25 cellular contexts compared by ENCODE assay signal in the genomic region with DNA sequence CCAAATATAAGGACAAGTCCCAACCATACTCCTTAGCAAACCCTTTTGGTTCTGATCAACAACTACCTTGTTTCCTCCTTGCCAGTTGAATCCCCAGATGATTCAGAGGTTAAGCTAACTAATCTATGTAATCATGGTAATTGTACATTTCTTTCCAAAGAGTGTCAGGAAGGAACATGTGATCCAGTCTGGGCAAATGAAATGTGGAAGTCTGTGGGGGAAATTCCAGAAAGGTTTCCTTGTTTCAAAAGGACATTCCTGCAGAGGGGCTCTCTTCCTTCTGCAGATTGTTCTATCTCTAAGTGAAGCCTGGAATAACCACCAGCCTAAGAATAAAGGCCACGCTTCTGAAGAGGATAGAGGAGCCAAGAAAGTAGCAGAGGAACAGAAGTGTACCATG. TPM values are rescaled to one million over a fixed set of nuclear protein-coding genes. Genes with fewer than 3 reads are reported as not detected.
DNase-seq lines count a peak whose midpoint lies in the region; ATAC-seq lines count a peak whose summit lies in the region.
"Had no signal": no experiment of that assay in that cellular context is flagged by ENCODE, and none has a peak within 500 bp of the region (broad histone marks: within the 10 kb centered on the region; RNA-seq: fewer than 3 reads in every experiment).

No MANE protein-coding gene starts in this region.

- no peak overlapping the region for H3K56ac ChIP-seq in mesendoderm (ENCODE audit: low read length)

- H3K27ac ChIP-seq in epithelial cell of prostate (peak overlapping the region; percentile 45), mesendoderm (ENCODE audit: low read depth, low read length) (no peak overlapping the region)
- H3K27ac ChIP-seq: C4-2B, sigmoid colon, suprapubic skin, uterus had no signal

- H4K5ac ChIP-seq in mesendoderm (ENCODE audit: low read length), result no peak overlapping the region

- POLR2A ChIA-PET in activated CD4-positive, alpha-beta T cell treated with anti-CD3 and anti-CD28 coated beads for 36 hours (lab: Charles Lee), result no interaction called here

- H3K36me3 ChIP-seq in mesendoderm (ENCODE audit: control insufficient read depth, insufficient read depth, low read length), result no peaks in the 10 kb centered on the region
- H3K36me3 ChIP-seq: sigmoid colon, suprapubic skin, uterus had no signal

- H2BK15ac ChIP-seq in mesendoderm (replicated peaks; ENCODE audit: low read depth), result no peak overlapping the region

- no peak for ATAC-seq in activated CD4-positive, alpha-beta T cell treated with anti-CD3 and anti-CD28 coated beads for 36 hours
- ATAC-seq: activated T-helper 17 cell treated with anti-CD3 and anti-CD28 coated beads, Interleukin-2, amount 50 U/mL, for 72 hours; natural killer cell treated with Interleukin-12 subunit alpha and Interleukin-12 subunit beta and Interleukin-15 and Interleukin-18, amount 100 ng/mL, for 72 hours had no signal

- intact Hi-C loops in activated CD4-positive, alpha-beta T cell treated with anti-CD3 and anti-CD28 coated beads for 36 hours (cut with DNase I, micrococcal nuclease), result no loop called here

- H3K9me3 Mint-ChIP-seq in activated CD4-positive, alpha-beta T cell treated with anti-CD3 and anti-CD28 coated beads for 36 hours (ENCODE audit: low read depth), result no peaks in the 10 kb centered on the region
- H3K9me3 Mint-ChIP-seq: activated CD4-positive, alpha-beta T cell treated with anti-CD3 and anti-CD28 coated beads, Interleukin-2, amount 10 ng/mL, durations not matched to agents 24 days and 14 days; activated T-helper 17 cell treated with anti-CD3 and anti-CD28 coated beads, Interleukin-2, amount 50 U/mL, for 72 hours; brain; natural killer cell treated with Interleukin-12 subunit alpha and Interleukin-12 subunit beta and Interleukin-15 and Interleukin-18, amount 100 ng/mL, for 72 hours had no signal

- H3K36me3 Mint-ChIP-seq in activated CD4-positive, alpha-beta T cell treated with anti-CD3 and anti-CD28 coated beads for 36 hours (ENCODE audit: low read depth), result no peaks in the 10 kb centered on the region
- H3K36me3 Mint-ChIP-seq: brain; natural killer cell treated with Interleukin-12 subunit alpha and Interleukin-12 subunit beta and Interleukin-15 and Interleukin-18, amount 100 ng/mL, for 72 hours had no signal

- H3K4ac ChIP-seq in mesendoderm (ENCODE audit: low read depth, low read length), result no peak overlapping the region

- no peak overlapping the region for H3K27ac Mint-ChIP-seq in activated CD4-positive, alpha-beta T cell treated with anti-CD3 and anti-CD28 coated beads for 36 hours
- H3K27ac Mint-ChIP-seq: activated CD4-positive, alpha-beta T cell treated with anti-CD3 and anti-CD28 coated beads, Interleukin-2, amount 10 ng/mL, durations not matched to agents 24 days and 14 days; activated T-helper 17 cell treated with anti-CD3 and anti-CD28 coated beads, Interleukin-2, amount 50 U/mL, for 72 hours; natural killer cell treated with Interleukin-12 subunit alpha and Interleukin-12 subunit beta and Interleukin-15 and Interleukin-18, amount 100 ng/mL, for 72 hours had no signal

- no peaks in the 10 kb centered on the region for H3K79me1 ChIP-seq in mesendoderm (ENCODE audit: low read length)

- H3K4me3 ChIP-seq in mesendoderm (ENCODE audit: low read length), result no peak overlapping the region
- H3K4me3 ChIP-seq: sigmoid colon, suprapubic skin, uterus had no signal

- no peak overlapping the region for H2AK5ac ChIP-seq in mesendoderm (ENCODE audit: low read length)

- H3K27me3 Mint-ChIP-seq in activated CD4-positive, alpha-beta T cell treated with anti-CD3 and anti-CD28 coated beads for 36 hours, result peaks cover 23% of the 10 kb centered on the region

- H3K23ac ChIP-seq in mesendoderm (ENCODE audit: low read length), result no peak overlapping the region

- no peak overlapping the region for H2BK120ac ChIP-seq in mesendoderm (ENCODE audit: low read depth, low read length)

- H3K79me2 ChIP-seq in mesendoderm (ENCODE audit: control insufficient read depth, insufficient read depth, low read length), result no peaks in the 10 kb centered on the region

- H3K4me2 ChIP-seq in mesendoderm (ENCODE audit: low read length), result no peak overlapping the region

- peaks cover 3% of the 10 kb centered on the region for H3K4me1 ChIP-seq in mesendoderm (ENCODE audit: control insufficient read depth, low read depth, low read length)
- H3K4me1 ChIP-seq: sigmoid colon, suprapubic skin, uterus had no signal

- H3K18ac ChIP-seq in mesendoderm (ENCODE audit: low read length), result no peak overlapping the region

- H3K27me3 ChIP-seq in mesendoderm (ENCODE audit: insufficient read depth, low read length, poor library complexity), result no peaks in the 10 kb centered on the region
- H3K27me3 ChIP-seq: suprapubic skin, uterus had no signal

- DNase-seq in Daoy (ENCODE audit: low read depth) (peak; percentile 12), NCI-H69 (lab: John Stamatoyannopoulos, UW) (peak; percentile 74), epithelial cell of prostate (ENCODE audit: low read depth, low spot score) (no peak), mesendoderm (peak; percentile 53), epidermal melanocyte (ENCODE audit: insufficient read length, low spot score) (no peak), GOT3 (lab: John Stamatoyannopoulos, UW) (no peak), HUDEP-2 (lab: John Stamatoyannopoulos, UW; ENCODE audit: unreplicated experiment in 76 of 76) (no peak)
- no peak for DNase-seq in activated CD4-positive, alpha-beta T cell treated with anti-CD3 and anti-CD28 coated beads for 36 hours
- DNase-seq: ACHN; activated CD4-positive, alpha-beta T cell treated with anti-CD3 and anti-CD28 coated beads, Interleukin-2, amount 10 ng/mL, durations not matched to agents 24 days and 14 days; DMS 273 treated with DMSO at 0.1 percent for 48 hours; foreskin melanocyte; Kasumi-1; NCI-H1105 treated with DMSO at 0.1 percent for 48 hours; NCI-H526; posterior cingulate gyrus; SHP77 treated with DMSO at 0.1 percent for 48 hours; sigmoid colon; T-helper 1 cell; uterus had no signal

- WGBS in mesendoderm (ENCODE audit: extremely low coverage, insufficient coverage, low lambda C conversion rate), result no CpG with 5 or more reads among the region's 1 CpG

- no peak overlapping the region for H3K4me3 Mint-ChIP-seq in activated CD4-positive, alpha-beta T cell treated with anti-CD3 and anti-CD28 coated beads for 36 hours
- H3K4me3 Mint-ChIP-seq: activated CD4-positive, alpha-beta T cell treated with anti-CD3 and anti-CD28 coated beads, Interleukin-2, amount 10 ng/mL, durations not matched to agents 24 days and 14 days; activated T-helper 17 cell treated with anti-CD3 and anti-CD28 coated beads, Interleukin-2, amount 50 U/mL, for 72 hours; natural killer cell treated with Interleukin-12 subunit alpha and Interleukin-12 subunit beta and Interleukin-15 and Interleukin-18, amount 100 ng/mL, for 72 hours had no signal

- CTCF ChIA-PET in activated CD4-positive, alpha-beta T cell treated with anti-CD3 and anti-CD28 coated beads for 36 hours (lab: Charles Lee), result no interaction called here

- no peak overlapping the region for H4K8ac ChIP-seq in mesendoderm (ENCODE audit: low read depth, low read length)

- no peak overlapping the region for H2BK5ac ChIP-seq in mesendoderm (ENCODE audit: low read length)

- H3K9ac ChIP-seq in mesendoderm (ENCODE audit: low read length), result no peak overlapping the region

- H3K4me1 Mint-ChIP-seq in activated CD4-positive, alpha-beta T cell treated with anti-CD3 and anti-CD28 coated beads for 36 hours, result no peaks in the 10 kb centered on the region
- H3K4me1 Mint-ChIP-seq: activated CD4-positive, alpha-beta T cell treated with anti-CD3 and anti-CD28 coated beads, Interleukin-2, amount 10 ng/mL, durations not matched to agents 24 days and 14 days; activated T-helper 17 cell treated with anti-CD3 and anti-CD28 coated beads, Interleukin-2, amount 50 U/mL, for 72 hours had no signal

RNA-seq across cellular contexts. Expression of a gene that starts 7.0 kb away (rescaled TPM):
- total RNA-seq in Daoy (2014; rRNA removed; shearing (Covaris generic)), result 5.8 and 10.9 TPM in 2 replicates
- polyA plus RNA-seq in mesendoderm (2013, experiment 1 of 2), result 2.9 TPM
- polyA plus RNA-seq in mesendoderm (2013, experiment 2 of 2), result 3.2 TPM
- not detected for total RNA-seq in activated CD4-positive, alpha-beta T cell treated with anti-CD3 and anti-CD28 coated beads for 36 hours
- total RNA-seq: activated CD4-positive, alpha-beta T cell treated with anti-CD3 and anti-CD28 coated beads, Interleukin-2, amount 10 ng/mL, durations not matched to agents 24 days and 14 days; activated T-helper 17 cell treated with anti-CD3 and anti-CD28 coated beads, Interleukin-2, amount 50 U/mL, for 72 hours; natural killer cell treated with Interleukin-12 subunit alpha and Interleukin-12 subunit beta and Interleukin-15 and Interleukin-18, amount 100 ng/mL, for 72 hours had no signal

Comparison
In these comparisons a context has a peak if more than half of its experiments do, and no peak if none do; other contexts are left out.
1. DNase-seq: peak in Daoy (single experiment), NCI-H69 (single experiment) and mesendoderm (single experiment); none in epithelial cell of prostate (single experiment), epidermal melanocyte (single experiment), GOT3 (single experiment), HUDEP-2 (0 of 76) and activated CD4-positive, alpha-beta T cell treated with anti-CD3 and anti-CD28 coated beads for 36 hours (single experiment).